8 cellular contexts compared by ENCODE assay signal in genomic region chr3:100463002-100463401, GRCh38. TPM values are rescaled to one million over a fixed set of nuclear protein-coding genes. Genes with fewer than 3 reads are reported as not detected.
A peak's percentile ranks its signal among the peaks of the same experiment; 100 is the strongest.
DNase-seq lines count a peak whose midpoint lies in the region; ATAC-seq, FAIRE-seq and TF ChIP-seq lines count a peak whose summit lies in the region.

No MANE protein-coding gene starts in this region.

- H3K27me3 Mint-ChIP-seq in activated naive CD8-positive, alpha-beta T cell treated with anti-CD3 and anti-CD28 coated beads, Interleukin-2, amount 50 U/mL, for 24 hours = no peaks in the 10 kb centered on the region

- H2AFZ ChIP-seq in DND-41 (ENCODE audit: low read depth, low read length) = no peak overlapping the region

- H4K20me1 ChIP-seq in DND-41 (ENCODE audit: insufficient read depth, low read length) = no peaks in the 10 kb centered on the region

- no peaks in the 10 kb centered on the region for H3K36me3 ChIP-seq in DND-41 (ENCODE audit: insufficient read depth, low read length)
- no peaks in the 10 kb centered on the region for H3K36me3 ChIP-seq in left ventricle myocardium inferior
- H3K36me3 ChIP-seq in sigmoid colon = no peaks in the 10 kb centered on the region

- peak; percentile 66 for TF ChIP-seq CTCF in DND-41 (IDR thresholded peaks at IDR 0.05; ENCODE audit: borderline replicate concordance, extremely low read depth, low read length, poor library complexity, severe bottlenecking)
- peak; percentile 75 for TF ChIP-seq CTCF in left ventricle myocardium inferior (IDR thresholded peaks at IDR 0.05; ENCODE audit: borderline replicate concordance)
- TF ChIP-seq CTCF in sigmoid colon (IDR thresholded peaks at IDR 0.05) = peak; percentile 14 to 63 (median 58)

- H3K79me2 ChIP-seq in DND-41 (ENCODE audit: insufficient read depth, low read length) = no peaks in the 10 kb centered on the region

- H3K27me3 ChIP-seq in DND-41 (ENCODE audit: insufficient read depth, low read length, poor library complexity) (no peaks in the 10 kb centered on the region), left ventricle myocardium inferior (ENCODE audit: low read depth) (no peaks in the 10 kb centered on the region), sigmoid colon (no peaks in the 10 kb centered on the region)

- no peaks in the 10 kb centered on the region for H3K4me1 ChIP-seq in DND-41 (ENCODE audit: insufficient read depth, low read length)
- no peaks in the 10 kb centered on the region for H3K4me1 ChIP-seq in left ventricle myocardium inferior
- H3K4me1 ChIP-seq in sigmoid colon = no peaks in the 10 kb centered on the region

- peaks cover 2% of the 10 kb centered on the region for H3K9me3 ChIP-seq in DND-41 (ENCODE audit: insufficient read depth, low read length, severe bottlenecking)
- peaks cover 9% of the 10 kb centered on the region for H3K9me3 ChIP-seq in left ventricle myocardium inferior (replicated peaks)
- peaks cover 0 to 3% (median 1%) of the 10 kb centered on the region in 4 donors for H3K9me3 ChIP-seq in sigmoid colon

- no peak overlapping the region for H3K9ac ChIP-seq in DND-41 (ENCODE audit: low read depth, low read length)

- no peak for TF ChIP-seq POLR2A in sigmoid colon (IDR thresholded peaks at IDR 0.05)

- ATAC-seq in DND-41 (ENCODE audit: insufficient read depth, low read depth) (peak; percentile 77), HG03108 (IDR thresholded peaks at IDR 0.05; ENCODE audit: unreplicated experiment) (peak; percentile 85)
- ATAC-seq in activated naive CD8-positive, alpha-beta T cell treated with anti-CD3 and anti-CD28 coated beads, Interleukin-2, amount 50 U/mL, for 24 hours = peak; percentile 86

- no peak overlapping the region for H3K27ac Mint-ChIP-seq in activated naive CD8-positive, alpha-beta T cell treated with anti-CD3 and anti-CD28 coated beads, Interleukin-2, amount 50 U/mL, for 24 hours

- TF ChIP-seq EP300 in sigmoid colon (IDR thresholded peaks at IDR 0.05) = no peak

- H3K4me3 ChIP-seq in DND-41 (ENCODE audit: low read depth in 1 of 2, low read length in 2 of 2) (no peak overlapping the region), left ventricle myocardium inferior (no peak overlapping the region), sigmoid colon (no peak overlapping the region)

- peak; percentile 78 for FAIRE-seq in GM19239 (lab: Jason Lieb, UNC)

- H3K4me3 Mint-ChIP-seq in activated naive CD8-positive, alpha-beta T cell treated with anti-CD3 and anti-CD28 coated beads, Interleukin-2, amount 50 U/mL, for 24 hours = no peak overlapping the region

- no peak for DNase-seq in DND-41
- DNase-seq in GM19239 (ENCODE audit: insufficient read length, low spot score) = peak; percentile 41
- peak; percentile 49 for DNase-seq in NCI-H2107 treated with DMSO at 0.1 percent for 48 hours (lab: John Stamatoyannopoulos, UW; ENCODE audit: unreplicated experiment)
- DNase-seq in activated naive CD8-positive, alpha-beta T cell treated with anti-CD3 and anti-CD28 coated beads, Interleukin-2, amount 50 U/mL, for 24 hours = no peak
- DNase-seq in left ventricle myocardium inferior = no peak
- no peak for DNase-seq in sigmoid colon
- no peak for DNase-seq in NCI-H1048 (lab: John Stamatoyannopoulos, UW)

- H3K36me3 Mint-ChIP-seq in activated naive CD8-positive, alpha-beta T cell treated with anti-CD3 and anti-CD28 coated beads, Interleukin-2, amount 50 U/mL, for 24 hours (ENCODE audit: low read depth) = no peaks in the 10 kb centered on the region

- no peaks in the 10 kb centered on the region for H3K4me1 Mint-ChIP-seq in activated naive CD8-positive, alpha-beta T cell treated with anti-CD3 and anti-CD28 coated beads, Interleukin-2, amount 50 U/mL, for 24 hours

- H3K4me2 ChIP-seq in DND-41 (ENCODE audit: insufficient read depth, low read length) = no peak overlapping the region

- H3K27ac ChIP-seq in DND-41 (ENCODE audit: low read length) = no peak overlapping the region
- no peak overlapping the region for H3K27ac ChIP-seq in left ventricle myocardium inferior (replicated peaks)
- H3K27ac ChIP-seq in sigmoid colon = no peak overlapping the region

- intact Hi-C loops in left ventricle myocardium inferior (cut with micrococcal nuclease) = loop anchor here (5.0 kb wide), 1 partner anchor 129 kb away; no protein-coding TSS in a partner anchor
- intact Hi-C loops in sigmoid colon (cut with DNase I) = loop anchor here (10.0 kb wide), 1 partner anchor 732 kb away; no protein-coding TSS in a partner anchor

- WGBS in sigmoid colon, 2 donors = 0 to 7% methylated on average over 3 of the region's 3 CpGs

- H3K9me3 Mint-ChIP-seq in activated naive CD8-positive, alpha-beta T cell treated with anti-CD3 and anti-CD28 coated beads, Interleukin-2, amount 50 U/mL, for 24 hours = no peaks in the 10 kb centered on the region

RNA-seq across cellular contexts. Expression of gene TMEM45A, which starts 29.4 kb away (rescaled TPM):
- total RNA-seq in left ventricle myocardium inferior (3.2 TPM), sigmoid colon (10 to 100 TPM; 12.2 to 23.9 (median 15.7) TPM)
- polyA plus RNA-seq in sigmoid colon = 1 to 10 TPM; 1.4 to 9.0 (median 6.3) TPM

Comparison
In these comparisons a context has a peak if more than half of its experiments do, and no peak if none do; other contexts are left out.
1. DNase-seq: peak in GM19239 (single experiment) and NCI-H2107 treated with DMSO at 0.1 percent for 48 hours (single experiment); none in DND-41 (single experiment), activated naive CD8-positive, alpha-beta T cell treated with anti-CD3 and anti-CD28 coated beads, Interleukin-2, amount 50 U/mL, for 24 hours (single experiment), left ventricle myocardium inferior (single experiment), sigmoid colon (single experiment) and NCI-H1048 (single experiment).
2. Peak in every context shown above with its lines, with median percentiles within 50 percentile points of each other: ATAC-seq and CTCF ChIP-seq.